8 cellular contexts compared by ENCODE assay signal in genomic region chr3:9503283-9503682, GRCh38. TPM values are rescaled to one million over a fixed set of nuclear protein-coding genes. Genes with fewer than 3 reads are reported as not detected.
DNase-seq lines count a peak whose midpoint lies in the region; ATAC-seq and TF ChIP-seq lines count a peak whose summit lies in the region.

No MANE protein-coding gene starts in this region.

- intact Hi-C loops in Calu3 (cut with micrococcal nuclease; ENCODE audit: unreplicated experiment) (loop anchor here (10.0 kb wide), 1 partner anchor 172 kb away; no protein-coding TSS in a partner anchor), mucosa of descending colon (cut with DNase I, micrococcal nuclease) (no loop called here)

- H3K27me3 Mint-ChIP-seq in Calu3 (ENCODE audit: unreplicated experiment), result peaks cover 7% of the 10 kb centered on the region
- peaks cover 12% of the 10 kb centered on the region for H3K27me3 Mint-ChIP-seq in endothelial cell (ENCODE audit: unreplicated experiment)

- ATAC-seq in HG02798 (IDR thresholded peaks at IDR 0.05; ENCODE audit: poor library complexity, unreplicated experiment) (peak; percentile 58), mucosa of descending colon (peak; percentile 63), GM18502 (IDR thresholded peaks at IDR 0.05; ENCODE audit: poor library complexity, unreplicated experiment) (no peak)

- CTCF ChIA-PET in Calu3 (lab: Charles Lee), result interaction anchor here (0.7 to 1.2 kb wide), 3 partner anchors 107 to 246 kb away, joined by 3 to 5 read pairs (median 5); partner anchors contain the start of gene MTMR14

- H3K4me1 Mint-ChIP-seq in Calu3 (ENCODE audit: low read depth, unreplicated experiment) (peaks cover 7% of the 10 kb centered on the region), endothelial cell (ENCODE audit: unreplicated experiment) (peaks cover 9% of the 10 kb centered on the region)

- H3K36me3 ChIP-seq in mucosa of descending colon (ENCODE audit: low read depth), result no peaks in the 10 kb centered on the region

- H3K4me1 ChIP-seq in mucosa of descending colon (ENCODE audit: low read depth), result peaks cover 6% of the 10 kb centered on the region

- H3K9me3 ChIP-seq in mucosa of descending colon, result no peaks in the 10 kb centered on the region

- no peak overlapping the region for H3K4me3 ChIP-seq in mucosa of descending colon

- no TSS peak for BruUV-seq in Calu3 (replicated peaks; lab: Mats Ljungman, UMichigan)

- TF ChIP-seq CTCF in Calu3 (IDR thresholded peaks at IDR 0.05; ENCODE audit: unreplicated experiment) (peak; percentile 90), endothelial cell (IDR thresholded peaks at IDR 0.05; ENCODE audit: unreplicated experiment) (peak; percentile 95), mucosa of descending colon (IDR thresholded peaks at IDR 0.05) (peak; percentile 74)

- H3K4me3 Mint-ChIP-seq in Calu3 (ENCODE audit: low read depth, unreplicated experiment) (no peak overlapping the region), endothelial cell (ENCODE audit: unreplicated experiment) (no peak overlapping the region)

- peaks cover 15% of the 10 kb centered on the region for H3K36me3 Mint-ChIP-seq in Calu3 (ENCODE audit: insufficient read depth, unreplicated experiment)
- H3K36me3 Mint-ChIP-seq in endothelial cell (ENCODE audit: low read depth, unreplicated experiment), result peaks cover 6% of the 10 kb centered on the region

- DNase-seq in Calu3 (peak; percentile 77), NCI-H82 treated with DMSO at 0.1 percent for 48 hours (lab: John Stamatoyannopoulos, UW; ENCODE audit: unreplicated experiment) (peak; percentile 14), endothelial cell (ENCODE audit: low spot score) (peak; percentile 87), mucosa of descending colon (peak in 2 of 3 donors; percentile 77 to 86)
- peak; percentile 15 to 43 for DNase-seq in activated CD8-positive, alpha-beta memory T cell treated with anti-CD3 and anti-CD28 coated beads for 1 hour (ENCODE audit: extremely low read depth in 1 of 2, low read depth in 1 of 2)
- DNase-seq in stimulated activated CD8-positive, alpha-beta memory T cell treated with anti-CD3 and anti-CD28 coated beads, Interleukin-4, amount 100 ng/mL, for 48 hours, result peak; percentile 88

- H3K9me3 Mint-ChIP-seq in Calu3 (ENCODE audit: low read depth, unreplicated experiment) (no peaks in the 10 kb centered on the region), endothelial cell (ENCODE audit: unreplicated experiment) (no peaks in the 10 kb centered on the region)

- H3K27ac Mint-ChIP-seq in Calu3 (ENCODE audit: unreplicated experiment), result no peak overlapping the region
- no peak overlapping the region for H3K27ac Mint-ChIP-seq in endothelial cell (ENCODE audit: unreplicated experiment)

RNA-seq across cellular contexts. Expression of gene LHFPL4, which starts 50.3 kb away (rescaled TPM):
- total RNA-seq in Calu3 (2022), result not detected in 2 replicates
- 0.08 TPM for total RNA-seq in endothelial cell (ENCODE audit: unreplicated experiment)
- 1 to 10 TPM in 1 of 3 donors, under 1 TPM in 2; 0.14 to 1.6 (median 0.70) TPM for total RNA-seq in mucosa of descending colon

Comparison
In these comparisons a context has a peak if more than half of its experiments do, and no peak if none do; other contexts are left out.
1. DNase-seq: peak in every context shown above with its lines; median percentile 88 in stimulated activated CD8-positive, alpha-beta memory T cell treated with anti-CD3 and anti-CD28 coated beads, Interleukin-4, amount 100 ng/mL, for 48 hours; 87 in endothelial cell; 82 in mucosa of descending colon; 77 in Calu3; 29 in activated CD8-positive, alpha-beta memory T cell treated with anti-CD3 and anti-CD28 coated beads for 1 hour; 14 in NCI-H82 treated with DMSO at 0.1 percent for 48 hours.